ENCODE assay signal across 8 cellular contexts in the genomic region with DNA sequence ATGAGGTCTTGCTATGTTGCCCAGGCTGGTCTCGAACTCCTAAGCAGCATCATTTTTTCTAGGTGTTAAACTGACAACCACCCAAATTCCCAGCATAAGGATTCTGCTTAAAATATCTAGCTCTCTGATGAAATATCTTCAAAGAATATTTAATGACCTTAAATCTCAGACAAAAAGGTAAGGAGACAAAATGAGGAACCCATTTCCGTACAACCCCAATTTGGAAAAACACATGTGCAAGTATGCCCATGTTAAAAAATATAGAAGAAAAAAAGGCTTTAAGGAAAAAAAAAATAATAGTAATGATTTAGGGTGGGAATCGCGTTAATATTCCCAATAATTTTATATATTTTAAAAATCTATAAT. TPM values are rescaled to one million over a fixed set of nuclear protein-coding genes. Genes with fewer than 3 reads are reported as not detected.
DNase-seq lines count a peak whose midpoint lies in the region; ATAC-seq and TF ChIP-seq lines count a peak whose summit lies in the region.

No MANE protein-coding gene starts in this region.

- no peak for ATAC-seq in activated T-cell treated with anti-CD3 and anti-CD28 coated beads, Interleukin-2, amount 50 U/mL, for 72 hours (replicated peaks in 1 of 2)
- ATAC-seq in WTC11: no peak
- no peak for ATAC-seq in HG03342 (IDR thresholded peaks at IDR 0.05; ENCODE audit: unreplicated experiment)
- no peak for ATAC-seq in HG03432 (IDR thresholded peaks at IDR 0.05; ENCODE audit: unreplicated experiment)

- CTCF ChIA-PET in WTC11 (lab: Charles Lee): interaction anchor here (3.5 kb wide), 1 partner anchor 28 kb away, joined by 23 read pairs; no protein-coding TSS in a partner anchor

- H3K4me3 Mint-ChIP-seq in activated T-cell treated with anti-CD3 and anti-CD28 coated beads, Interleukin-2, amount 50 U/mL, for 72 hours: peak overlapping the region; percentile 72 to 87
- H3K4me3 Mint-ChIP-seq in WTC11: peak overlapping the region; percentile 84

- TF ChIP-seq CTCF in WTC11 (IDR thresholded peaks at IDR 0.05) (no peak), tibial artery (IDR thresholded peaks at IDR 0.05) (no peak)

- H3K27me3 ChIP-seq in tibial artery: no peaks in the 10 kb centered on the region

- intact Hi-C loops in tibial artery (cut with DNase I; ENCODE audit: low total_unique reads): no loop called here

- H3K9me3 Mint-ChIP-seq in activated T-cell treated with anti-CD3 and anti-CD28 coated beads, Interleukin-2, amount 50 U/mL, for 72 hours: no peaks in the 10 kb centered on the region
- H3K9me3 Mint-ChIP-seq in WTC11: peaks cover 9% of the 10 kb centered on the region

- no peak for DNase-seq in activated T-cell treated with anti-CD3 and anti-CD28 coated beads, Interleukin-2, amount 50 U/mL, for 72 hours
- no peak for DNase-seq in activated T-cell treated with anti-CD3 and anti-CD28 coated beads, Interleukin-2, amount 50 U/mL, for 1 hour
- DNase-seq in WTC11 (ENCODE audit: low spot score): no peak
- DNase-seq in tibial artery: no peak
- no peak for DNase-seq in nucleus accumbens (lab: John Stamatoyannopoulos, UW)

- H3K27me3 Mint-ChIP-seq in activated T-cell treated with anti-CD3 and anti-CD28 coated beads, Interleukin-2, amount 50 U/mL, for 72 hours (ENCODE audit: low read depth): no peaks in the 10 kb centered on the region
- H3K27me3 Mint-ChIP-seq in WTC11 (ENCODE audit: low read depth): peaks cover 4% of the 10 kb centered on the region

- H3K27ac ChIP-seq in tibial artery: peak overlapping the region in 1 of 2 donors; percentile 95

- H3K9me3 ChIP-seq in tibial artery: no peaks in the 10 kb centered on the region

- POLR2A ChIA-PET in WTC11 (lab: Charles Lee): interaction anchor here (0.7 kb wide), 1 partner anchor 9 kb away, joined by 3 read pairs; no protein-coding TSS in a partner anchor

- H3K36me3 Mint-ChIP-seq in activated T-cell treated with anti-CD3 and anti-CD28 coated beads, Interleukin-2, amount 50 U/mL, for 72 hours (ENCODE audit: insufficient read depth in 2 of 2): peaks cover 14 to 16% of the 10 kb centered on the region in 2 donors
- H3K36me3 Mint-ChIP-seq in WTC11: peaks cover 23% of the 10 kb centered on the region

- peaks cover 35% of the 10 kb centered on the region for H3K4me1 Mint-ChIP-seq in activated T-cell treated with anti-CD3 and anti-CD28 coated beads, Interleukin-2, amount 50 U/mL, for 72 hours (ENCODE audit: low read depth)
- H3K4me1 Mint-ChIP-seq in WTC11: peaks cover 61% of the 10 kb centered on the region

- H3K4me1 ChIP-seq in tibial artery: peaks cover 0 to 37% (median 20%) of the 10 kb centered on the region in 4 donors

- no peak overlapping the region for H3K27ac Mint-ChIP-seq in activated T-cell treated with anti-CD3 and anti-CD28 coated beads, Interleukin-2, amount 50 U/mL, for 72 hours
- H3K27ac Mint-ChIP-seq in WTC11: no peak overlapping the region

- H3K4me3 ChIP-seq in iPS-11a (ENCODE audit: low read depth, low read length): peak overlapping the region; percentile 90
- peak overlapping the region; percentile 81 to 93 for H3K4me3 ChIP-seq in tibial artery

- H3K36me3 ChIP-seq in tibial artery: peaks cover 0 to 7% (median 0%) of the 10 kb centered on the region in 3 donors

TF ChIP-seq in WTC11, 78 proteins besides CTCF, POLR2A, EP300 and RAD21 (continues in another document):
- TF ChIP-seq ZNF512 (CRISPR knock-in tag; IDR thresholded peaks at IDR 0.05; ENCODE audit: borderline replicate concordance) (no peak), RELA (CRISPR knock-in tag; IDR thresholded peaks at IDR 0.05; ENCODE audit: borderline replicate concordance) (no peak), HMGA2 (CRISPR knock-in tag; IDR thresholded peaks at IDR 0.05) (no peak), ZNF219 (CRISPR knock-in tag; IDR thresholded peaks at IDR 0.05; ENCODE audit: borderline replicate concordance) (no peak), ZBTB21 (CRISPR knock-in tag; IDR thresholded peaks at IDR 0.05; ENCODE audit: borderline replicate concordance) (no peak), FOXP4 (CRISPR knock-in tag; IDR thresholded peaks at IDR 0.05) (no peak), NFE2L1 (CRISPR knock-in tag; IDR thresholded peaks at IDR 0.05) (no peak), ETV6 (CRISPR knock-in tag; IDR thresholded peaks at IDR 0.05) (no peak), NR3C1 (CRISPR knock-in tag; conservative IDR thresholded peaks at IDR 0.05; ENCODE audit: low read depth) (no peak), NR1H2 (CRISPR knock-in tag; IDR thresholded peaks at IDR 0.05) (no peak), NFATC4 (CRISPR knock-in tag; IDR thresholded peaks at IDR 0.05) (no peak), FOXK1 (CRISPR knock-in tag; IDR thresholded peaks at IDR 0.05) (no peak), ESRRA (CRISPR knock-in tag; IDR thresholded peaks at IDR 0.05; ENCODE audit: borderline replicate concordance) (no peak), GTF2I (CRISPR knock-in tag; conservative IDR thresholded peaks at IDR 0.05) (no peak), ZNF121 (CRISPR knock-in tag; IDR thresholded peaks at IDR 0.05) (no peak)
- TF ChIP-seq, protein P1, sequence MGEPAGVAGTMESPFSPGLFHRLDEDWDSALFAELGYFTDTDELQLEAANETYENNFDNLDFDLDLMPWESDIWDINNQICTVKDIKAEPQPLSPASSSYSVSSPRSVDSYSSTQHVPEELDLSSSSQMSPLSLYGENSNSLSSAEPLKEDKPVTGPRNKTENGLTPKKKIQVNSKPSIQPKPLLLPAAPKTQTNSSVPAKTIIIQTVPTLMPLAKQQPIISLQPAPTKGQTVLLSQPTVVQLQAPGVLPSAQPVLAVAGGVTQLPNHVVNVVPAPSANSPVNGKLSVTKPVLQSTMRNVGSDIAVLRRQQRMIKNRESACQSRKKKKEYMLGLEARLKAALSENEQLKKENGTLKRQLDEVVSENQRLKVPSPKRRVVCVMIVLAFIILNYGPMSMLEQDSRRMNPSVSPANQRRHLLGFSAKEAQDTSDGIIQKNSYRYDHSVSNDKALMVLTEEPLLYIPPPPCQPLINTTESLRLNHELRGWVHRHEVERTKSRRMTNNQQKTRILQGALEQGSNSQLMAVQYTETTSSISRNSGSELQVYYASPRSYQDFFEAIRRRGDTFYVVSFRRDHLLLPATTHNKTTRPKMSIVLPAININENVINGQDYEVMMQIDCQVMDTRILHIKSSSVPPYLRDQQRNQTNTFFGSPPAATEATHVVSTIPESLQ (CRISPR knock-in tag; IDR thresholded peaks at IDR 0.05): no peak
- TF ChIP-seq, protein P2, sequence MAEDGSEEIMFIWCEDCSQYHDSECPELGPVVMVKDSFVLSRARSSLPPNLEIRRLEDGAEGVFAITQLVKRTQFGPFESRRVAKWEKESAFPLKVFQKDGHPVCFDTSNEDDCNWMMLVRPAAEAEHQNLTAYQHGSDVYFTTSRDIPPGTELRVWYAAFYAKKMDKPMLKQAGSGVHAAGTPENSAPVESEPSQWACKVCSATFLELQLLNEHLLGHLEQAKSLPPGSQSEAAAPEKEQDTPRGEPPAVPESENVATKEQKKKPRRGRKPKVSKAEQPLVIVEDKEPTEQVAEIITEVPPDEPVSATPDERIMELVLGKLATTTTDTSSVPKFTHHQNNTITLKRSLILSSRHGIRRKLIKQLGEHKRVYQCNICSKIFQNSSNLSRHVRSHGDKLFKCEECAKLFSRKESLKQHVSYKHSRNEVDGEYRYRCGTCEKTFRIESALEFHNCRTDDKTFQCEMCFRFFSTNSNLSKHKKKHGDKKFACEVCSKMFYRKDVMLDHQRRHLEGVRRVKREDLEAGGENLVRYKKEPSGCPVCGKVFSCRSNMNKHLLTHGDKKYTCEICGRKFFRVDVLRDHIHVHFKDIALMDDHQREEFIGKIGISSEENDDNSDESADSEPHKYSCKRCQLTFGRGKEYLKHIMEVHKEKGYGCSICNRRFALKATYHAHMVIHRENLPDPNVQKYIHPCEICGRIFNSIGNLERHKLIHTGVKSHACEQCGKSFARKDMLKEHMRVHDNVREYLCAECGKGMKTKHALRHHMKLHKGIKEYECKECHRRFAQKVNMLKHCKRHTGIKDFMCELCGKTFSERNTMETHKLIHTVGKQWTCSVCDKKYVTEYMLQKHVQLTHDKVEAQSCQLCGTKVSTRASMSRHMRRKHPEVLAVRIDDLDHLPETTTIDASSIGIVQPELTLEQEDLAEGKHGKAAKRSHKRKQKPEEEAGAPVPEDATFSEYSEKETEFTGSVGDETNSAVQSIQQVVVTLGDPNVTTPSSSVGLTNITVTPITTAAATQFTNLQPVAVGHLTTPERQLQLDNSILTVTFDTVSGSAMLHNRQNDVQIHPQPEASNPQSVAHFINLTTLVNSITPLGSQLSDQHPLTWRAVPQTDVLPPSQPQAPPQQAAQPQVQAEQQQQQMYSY (CRISPR knock-in tag; IDR thresholded peaks at IDR 0.05): no peak

RNA-seq across cellular contexts. Expression of gene SACM1L, which starts 1.4 kb away (rescaled TPM):
- 10 to 100 TPM; 77.1 to 78.4 TPM for total RNA-seq in activated T-cell treated with anti-CD3 and anti-CD28 coated beads, Interleukin-2, amount 50 U/mL, for 72 hours
- 79.0 to 80.3 TPM (median 79.6 TPM) in 3 replicates for total RNA-seq in WTC11 (2021)
